ENCODE assay signal across 1 cellular context in the genomic region with DNA sequence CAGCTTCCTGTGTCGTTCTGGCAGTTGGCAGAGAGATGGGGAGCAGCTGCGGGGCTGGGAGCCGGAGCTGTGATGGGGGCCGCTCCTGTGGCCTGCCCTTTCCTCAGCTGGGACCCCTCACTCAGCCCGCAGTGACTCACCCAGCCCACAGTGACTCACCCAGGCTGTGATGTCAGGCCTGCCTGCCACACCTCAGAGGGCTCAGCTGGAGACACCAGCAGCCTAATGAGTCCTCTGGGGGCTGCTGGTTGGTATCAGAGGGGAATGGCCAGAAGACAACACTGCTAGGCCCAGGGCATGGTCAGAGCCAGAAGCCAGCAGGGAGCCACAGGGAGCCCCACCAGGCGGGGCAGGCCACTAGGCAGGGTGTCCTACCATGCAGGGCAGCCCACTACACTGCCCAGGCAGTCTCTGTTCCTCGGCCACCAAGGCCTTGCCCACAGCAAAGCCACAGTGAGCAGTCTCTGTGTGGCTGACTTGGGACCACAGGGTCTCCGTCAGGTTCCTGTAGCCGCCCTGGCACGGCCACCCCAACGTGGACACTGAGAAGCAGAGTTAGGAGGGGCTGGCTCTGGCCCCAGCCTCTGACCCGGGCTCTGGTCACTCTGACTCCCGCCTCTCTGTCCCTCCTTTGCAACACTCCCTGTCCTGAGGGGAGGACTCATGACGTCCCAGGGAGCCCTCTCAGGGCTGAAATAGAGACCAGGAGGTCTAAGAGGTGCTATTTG.
TF ChIP-seq lines count a peak whose summit lies in the region.

No MANE protein-coding gene starts in this region.

TF ChIP-seq in K562, 482 proteins besides CTCF, POLR2A, EP300 and RAD21:
- TF ChIP-seq DMBX1 (CRISPR knock-in tag; IDR thresholded peaks at IDR 0.05; ENCODE audit: borderline replicate concordance): no peak
- TF ChIP-seq, protein P1, sequence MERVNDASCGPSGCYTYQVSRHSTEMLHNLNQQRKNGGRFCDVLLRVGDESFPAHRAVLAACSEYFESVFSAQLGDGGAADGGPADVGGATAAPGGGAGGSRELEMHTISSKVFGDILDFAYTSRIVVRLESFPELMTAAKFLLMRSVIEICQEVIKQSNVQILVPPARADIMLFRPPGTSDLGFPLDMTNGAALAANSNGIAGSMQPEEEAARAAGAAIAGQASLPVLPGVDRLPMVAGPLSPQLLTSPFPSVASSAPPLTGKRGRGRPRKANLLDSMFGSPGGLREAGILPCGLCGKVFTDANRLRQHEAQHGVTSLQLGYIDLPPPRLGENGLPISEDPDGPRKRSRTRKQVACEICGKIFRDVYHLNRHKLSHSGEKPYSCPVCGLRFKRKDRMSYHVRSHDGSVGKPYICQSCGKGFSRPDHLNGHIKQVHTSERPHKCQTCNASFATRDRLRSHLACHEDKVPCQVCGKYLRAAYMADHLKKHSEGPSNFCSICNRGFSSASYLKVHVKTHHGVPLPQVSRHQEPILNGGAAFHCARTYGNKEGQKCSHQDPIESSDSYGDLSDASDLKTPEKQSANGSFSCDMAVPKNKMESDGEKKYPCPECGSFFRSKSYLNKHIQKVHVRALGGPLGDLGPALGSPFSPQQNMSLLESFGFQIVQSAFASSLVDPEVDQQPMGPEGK (CRISPR knock-in tag; IDR thresholded peaks at IDR 0.05; ENCODE audit: borderline replicate concordance): no peak
- TF ChIP-seq ARID1B (IDR thresholded peaks at IDR 0.05): peak; percentile 67
- no peak for TF ChIP-seq TBL1XR1 (IDR thresholded peaks at IDR 0.05; ENCODE audit: low read length in 2 of 2)
- 0 out of 2 replicates have a peak, but pooled peaks have one; percentile 24 for TF ChIP-seq CREM (IDR thresholded peaks at IDR 0.05; ENCODE audit: low read depth)
- peak; percentile 52 for TF ChIP-seq FOS (IDR thresholded peaks at IDR 0.05; ENCODE audit: extremely low read depth, insufficient read length)
- TF ChIP-seq ZKSCAN3 (CRISPR knock-in tag; IDR thresholded peaks at IDR 0.05): no peak
- TF ChIP-seq JUN (IDR thresholded peaks at IDR 0.05; ENCODE audit: borderline replicate concordance, low read depth, low read length): peak; percentile 93
- TF ChIP-seq JUN (CRISPR knock-in tag; IDR thresholded peaks at IDR 0.05; ENCODE audit: borderline replicate concordance): 0 out of 2 replicates have a peak, but pooled peaks have one; percentile 40
- TF ChIP-seq ZBTB7A (IDR thresholded peaks at IDR 0.05; ENCODE audit: borderline replicate concordance, control insufficient read depth, low read depth, low read length): peak; percentile 61; the same call in 1 of the 2 replicates
- peak; percentile 87 for TF ChIP-seq JUND (IDR thresholded peaks at IDR 0.05; ENCODE audit: borderline replicate concordance, low read depth, low read length)
- peak; percentile 32; the same call in 1 of the 3 replicates for TF ChIP-seq JUND (tag; IDR thresholded peaks at IDR 0.05; ENCODE audit: borderline replicate concordance, low read depth, low read length)
- no peak for TF ChIP-seq SRSF1 (IDR thresholded peaks at IDR 0.05; ENCODE audit: low read depth, low read length)
- no peak for TF ChIP-seq OTX1 (CRISPR knock-in tag; IDR thresholded peaks at IDR 0.05)
- TF ChIP-seq, protein P2, sequence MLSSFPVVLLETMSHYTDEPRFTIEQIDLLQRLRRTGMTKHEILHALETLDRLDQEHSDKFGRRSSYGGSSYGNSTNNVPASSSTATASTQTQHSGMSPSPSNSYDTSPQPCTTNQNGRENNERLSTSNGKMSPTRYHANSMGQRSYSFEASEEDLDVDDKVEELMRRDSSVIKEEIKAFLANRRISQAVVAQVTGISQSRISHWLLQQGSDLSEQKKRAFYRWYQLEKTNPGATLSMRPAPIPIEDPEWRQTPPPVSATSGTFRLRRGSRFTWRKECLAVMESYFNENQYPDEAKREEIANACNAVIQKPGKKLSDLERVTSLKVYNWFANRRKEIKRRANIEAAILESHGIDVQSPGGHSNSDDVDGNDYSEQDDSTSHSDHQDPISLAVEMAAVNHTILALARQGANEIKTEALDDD (IDR thresholded peaks at IDR 0.05): no peak
- TF ChIP-seq FOSL1 (tag; conservative IDR thresholded peaks at IDR 0.05): peak; percentile 90
- TF ChIP-seq, protein P3, sequence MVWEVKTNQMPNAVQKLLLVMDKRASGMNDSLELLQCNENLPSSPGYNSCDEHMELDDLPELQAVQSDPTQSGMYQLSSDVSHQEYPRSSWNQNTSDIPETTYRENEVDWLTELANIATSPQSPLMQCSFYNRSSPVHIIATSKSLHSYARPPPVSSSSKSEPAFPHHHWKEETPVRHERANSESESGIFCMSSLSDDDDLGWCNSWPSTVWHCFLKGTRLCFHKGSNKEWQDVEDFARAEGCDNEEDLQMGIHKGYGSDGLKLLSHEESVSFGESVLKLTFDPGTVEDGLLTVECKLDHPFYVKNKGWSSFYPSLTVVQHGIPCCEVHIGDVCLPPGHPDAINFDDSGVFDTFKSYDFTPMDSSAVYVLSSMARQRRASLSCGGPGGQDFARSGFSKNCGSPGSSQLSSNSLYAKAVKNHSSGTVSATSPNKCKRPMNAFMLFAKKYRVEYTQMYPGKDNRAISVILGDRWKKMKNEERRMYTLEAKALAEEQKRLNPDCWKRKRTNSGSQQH (CRISPR knock-in tag; IDR thresholded peaks at IDR 0.05): no peak
- TF ChIP-seq JUNB (CRISPR knock-in tag; conservative IDR thresholded peaks at IDR 0.05): no peak
- TF ChIP-seq, protein P4, sequence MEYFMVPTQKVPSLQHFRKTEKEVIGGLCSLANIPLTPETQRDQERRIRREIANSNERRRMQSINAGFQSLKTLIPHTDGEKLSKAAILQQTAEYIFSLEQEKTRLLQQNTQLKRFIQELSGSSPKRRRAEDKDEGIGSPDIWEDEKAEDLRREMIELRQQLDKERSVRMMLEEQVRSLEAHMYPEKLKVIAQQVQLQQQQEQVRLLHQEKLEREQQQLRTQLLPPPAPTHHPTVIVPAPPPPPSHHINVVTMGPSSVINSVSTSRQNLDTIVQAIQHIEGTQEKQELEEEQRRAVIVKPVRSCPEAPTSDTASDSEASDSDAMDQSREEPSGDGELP (CRISPR knock-in tag; IDR thresholded peaks at IDR 0.05; ENCODE audit: borderline replicate concordance): peak; percentile 61; the same call in 1 of the 2 replicates
- TF ChIP-seq XRCC3 (IDR thresholded peaks at IDR 0.05): no peak
- no peak for TF ChIP-seq ZNF133 (CRISPR knock-in tag; IDR thresholded peaks at IDR 0.05)
- TF ChIP-seq TBP (optimal IDR thresholded peaks at IDR 0.05; ENCODE audit: low read depth, low read length): no peak
- no peak for TF ChIP-seq ZBTB8A (IDR thresholded peaks at IDR 0.05; ENCODE audit: partially characterized antibody)
- no peak for TF ChIP-seq ETV5 (CRISPR knock-in tag; IDR thresholded peaks at IDR 0.05; ENCODE audit: low read depth)
- no peak for TF ChIP-seq SRF (CRISPR knock-in tag; IDR thresholded peaks at IDR 0.05)
- TF ChIP-seq SMARCA4 (IDR thresholded peaks at IDR 0.05): peak; percentile 75; the same call in 1 of the 2 replicates
- TF ChIP-seq CC2D1A (IDR thresholded peaks at IDR 0.05): no peak
- 0 out of 2 replicates have a peak, but pooled peaks have one; percentile 38 for TF ChIP-seq SMARCC2 (IDR thresholded peaks at IDR 0.05; ENCODE audit: low read depth)
- TF ChIP-seq, protein P5, sequence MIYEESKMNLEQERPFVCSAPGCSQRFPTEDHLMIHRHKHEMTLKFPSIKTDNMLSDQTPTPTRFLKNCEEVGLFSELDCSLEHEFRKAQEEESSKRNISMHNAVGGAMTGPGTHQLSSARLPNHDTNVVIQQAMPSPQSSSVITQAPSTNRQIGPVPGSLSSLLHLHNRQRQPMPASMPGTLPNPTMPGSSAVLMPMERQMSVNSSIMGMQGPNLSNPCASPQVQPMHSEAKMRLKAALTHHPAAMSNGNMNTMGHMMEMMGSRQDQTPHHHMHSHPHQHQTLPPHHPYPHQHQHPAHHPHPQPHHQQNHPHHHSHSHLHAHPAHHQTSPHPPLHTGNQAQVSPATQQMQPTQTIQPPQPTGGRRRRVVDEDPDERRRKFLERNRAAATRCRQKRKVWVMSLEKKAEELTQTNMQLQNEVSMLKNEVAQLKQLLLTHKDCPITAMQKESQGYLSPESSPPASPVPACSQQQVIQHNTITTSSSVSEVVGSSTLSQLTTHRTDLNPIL (CRISPR knock-in tag; IDR thresholded peaks at IDR 0.05): no peak
- TF ChIP-seq, protein P6, sequence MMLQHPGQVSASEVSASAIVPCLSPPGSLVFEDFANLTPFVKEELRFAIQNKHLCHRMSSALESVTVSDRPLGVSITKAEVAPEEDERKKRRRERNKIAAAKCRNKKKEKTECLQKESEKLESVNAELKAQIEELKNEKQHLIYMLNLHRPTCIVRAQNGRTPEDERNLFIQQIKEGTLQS (IDR thresholded peaks at IDR 0.05): peak; percentile 92
- TF ChIP-seq, protein P6 (CRISPR knock-in tag; conservative IDR thresholded peaks at IDR 0.05): no peak
- TF ChIP-seq DPF2 (IDR thresholded peaks at IDR 0.05): peak; percentile 23; the same call in 1 of the 2 replicates
- no peak for TF ChIP-seq GATAD2A (IDR thresholded peaks at IDR 0.05)
- no peak for TF ChIP-seq ZNF253 (CRISPR knock-in tag; conservative IDR thresholded peaks at IDR 0.05)
- TF ChIP-seq, protein P7, sequence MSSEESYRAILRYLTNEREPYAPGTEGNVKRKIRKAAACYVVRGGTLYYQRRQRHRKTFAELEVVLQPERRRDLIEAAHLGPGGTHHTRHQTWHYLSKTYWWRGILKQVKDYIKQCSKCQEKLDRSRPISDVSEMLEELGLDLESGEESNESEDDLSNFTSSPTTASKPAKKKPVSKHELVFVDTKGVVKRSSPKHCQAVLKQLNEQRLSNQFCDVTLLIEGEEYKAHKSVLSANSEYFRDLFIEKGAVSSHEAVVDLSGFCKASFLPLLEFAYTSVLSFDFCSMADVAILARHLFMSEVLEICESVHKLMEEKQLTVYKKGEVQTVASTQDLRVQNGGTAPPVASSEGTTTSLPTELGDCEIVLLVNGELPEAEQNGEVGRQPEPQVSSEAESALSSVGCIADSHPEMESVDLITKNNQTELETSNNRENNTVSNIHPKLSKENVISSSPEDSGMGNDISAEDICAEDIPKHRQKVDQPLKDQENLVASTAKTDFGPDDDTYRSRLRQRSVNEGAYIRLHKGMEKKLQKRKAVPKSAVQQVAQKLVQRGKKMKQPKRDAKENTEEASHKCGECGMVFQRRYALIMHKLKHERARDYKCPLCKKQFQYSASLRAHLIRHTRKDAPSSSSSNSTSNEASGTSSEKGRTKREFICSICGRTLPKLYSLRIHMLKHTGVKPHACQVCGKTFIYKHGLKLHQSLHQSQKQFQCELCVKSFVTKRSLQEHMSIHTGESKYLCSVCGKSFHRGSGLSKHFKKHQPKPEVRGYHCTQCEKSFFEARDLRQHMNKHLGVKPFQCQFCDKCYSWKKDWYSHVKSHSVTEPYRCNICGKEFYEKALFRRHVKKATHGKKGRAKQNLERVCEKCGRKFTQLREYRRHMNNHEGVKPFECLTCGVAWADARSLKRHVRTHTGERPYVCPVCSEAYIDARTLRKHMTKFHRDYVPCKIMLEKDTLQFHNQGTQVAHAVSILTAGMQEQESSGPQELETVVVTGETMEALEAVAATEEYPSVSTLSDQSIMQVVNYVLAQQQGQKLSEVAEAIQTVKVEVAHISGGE (CRISPR knock-in tag; IDR thresholded peaks at IDR 0.05): no peak
- TF ChIP-seq GATA2 (CRISPR knock-in tag; IDR thresholded peaks at IDR 0.05): no peak
- TF ChIP-seq SIN3A (IDR thresholded peaks at IDR 0.05; ENCODE audit: borderline replicate concordance in 2 of 2, control insufficient read depth in 1 of 2, low read depth in 2 of 2, low read length in 2 of 2): no peak
- TF ChIP-seq SMARCE1 (IDR thresholded peaks at IDR 0.05): 0 out of 2 replicates have a peak, but pooled peaks have one; percentile 61
- TF ChIP-seq ZNF707 (CRISPR knock-in tag; conservative IDR thresholded peaks at IDR 0.05): no peak
